In genomic region chr11:78078218-78079167, GRCh38 we compare ENCODE assay signal across 9 cellular contexts. TPM values are rescaled to one million over a fixed set of nuclear protein-coding genes. Genes with fewer than 3 reads are reported as not detected.
DNase-seq lines count a peak whose midpoint lies in the region; ATAC-seq and TF ChIP-seq lines count a peak whose summit lies in the region.
"Had no signal": no experiment of that assay in that cellular context is flagged by ENCODE, and none has a peak within 500 bp of the region (broad histone marks: within the 10 kb centered on the region; RNA-seq: fewer than 3 reads in every experiment).

No MANE protein-coding gene starts in this region.

- H3K27me3 Mint-ChIP-seq in activated B cell treated with CpG ODN at 0.5 μM for 24 hours = no peaks in the 10 kb centered on the region
- H3K27me3 Mint-ChIP-seq in stimulated activated naive CD8-positive, alpha-beta T cell treated with anti-CD3 and anti-CD28 coated beads, Interleukin-15, amount 100 ng/mL, for 72 hours = no peaks in the 10 kb centered on the region

- peak overlapping the region; percentile 93 for H3K4me3 Mint-ChIP-seq in activated B cell treated with CpG ODN at 0.5 μM for 24 hours
- H3K4me3 Mint-ChIP-seq in stimulated activated naive CD8-positive, alpha-beta T cell treated with anti-CD3 and anti-CD28 coated beads, Interleukin-15, amount 100 ng/mL, for 72 hours = peak overlapping the region; percentile 87

- no peaks in the 10 kb centered on the region for H3K9me3 Mint-ChIP-seq in activated B cell treated with CpG ODN at 0.5 μM for 24 hours
- H3K9me3 Mint-ChIP-seq in stimulated activated naive CD8-positive, alpha-beta T cell treated with anti-CD3 and anti-CD28 coated beads, Interleukin-15, amount 100 ng/mL, for 72 hours = peaks cover 0 to 7% of the 10 kb centered on the region in 2 donors

- intact Hi-C loops in activated B cell treated with CpG ODN at 0.5 μM for 24 hours (cut with micrococcal nuclease) = loop anchor here (1.0 to 10.0 kb wide), 5 partner anchors 60 to 496 kb away; partner anchors contain the start of genes ALG8, GAB2, KCTD21 and NARS2

- H3K27ac Mint-ChIP-seq in activated B cell treated with CpG ODN at 0.5 μM for 24 hours = peak overlapping the region; percentile 86
- peak overlapping the region; percentile 81 to 87 for H3K27ac Mint-ChIP-seq in stimulated activated naive CD8-positive, alpha-beta T cell treated with anti-CD3 and anti-CD28 coated beads, Interleukin-15, amount 100 ng/mL, for 72 hours

- peak; percentile 32 for DNase-seq in DMS79 treated with DMSO at 0.1 percent for 48 hours (lab: John Stamatoyannopoulos, UW)
- DNase-seq in DMS79 (lab: John Stamatoyannopoulos, UW) = no peak
- DNase-seq in activated B cell treated with CpG ODN at 0.5 μM for 24 hours = no peak
- no peak for DNase-seq in stimulated activated naive CD8-positive, alpha-beta T cell treated with anti-CD3 and anti-CD28 coated beads, Interleukin-15, amount 100 ng/mL, for 72 hours
- DNase-seq in HuH-7 (ENCODE audit: low spot score) = no peak

- no peaks in the 10 kb centered on the region for H3K9me3 ChIP-seq in iPS-18c (ENCODE audit: control insufficient read depth, insufficient read depth, low read length)

- CTCF ChIA-PET in activated B cell treated with CpG ODN at 0.5 μM for 24 hours (lab: Charles Lee) = interaction anchor here (0.7 to 2.3 kb wide), 4 partner anchors 32 to 486 kb away, joined by 3 to 6 read pairs (median 4); no protein-coding TSS in a partner anchor

- peaks cover 13% of the 10 kb centered on the region for H3K36me3 Mint-ChIP-seq in activated B cell treated with CpG ODN at 0.5 μM for 24 hours (ENCODE audit: low read depth)

- POLR2A ChIA-PET in activated B cell treated with CpG ODN at 0.5 μM for 24 hours (lab: Charles Lee) = interaction anchor here (0.6 to 2.0 kb wide), 6 partner anchors 27 to 496 kb away, joined by 3 to 17 read pairs (median 8); partner anchors contain the start of genes ALG8, INTS4, KCTD21 and NARS2

- ATAC-seq in activated B cell treated with CpG ODN at 0.5 μM for 24 hours (ENCODE audit: low read depth) (no peak), HG03095 (IDR thresholded peaks at IDR 0.05; ENCODE audit: unreplicated experiment) (no peak), HG03378 (IDR thresholded peaks at IDR 0.05; ENCODE audit: unreplicated experiment) (no peak)
- ATAC-seq in stimulated activated naive CD8-positive, alpha-beta T cell treated with anti-CD3 and anti-CD28 coated beads, Interleukin-15, amount 100 ng/mL, for 72 hours = no peak

- peaks cover 51% of the 10 kb centered on the region for H3K4me1 Mint-ChIP-seq in activated B cell treated with CpG ODN at 0.5 μM for 24 hours
- peaks cover 51% of the 10 kb centered on the region for H3K4me1 Mint-ChIP-seq in stimulated activated naive CD8-positive, alpha-beta T cell treated with anti-CD3 and anti-CD28 coated beads, Interleukin-15, amount 100 ng/mL, for 72 hours

- H3K4me3 ChIP-seq in iPS-18c (ENCODE audit: insufficient read depth, low read depth, low read length) = peak overlapping the region; percentile 96

- no peak for TF ChIP-seq CTCF in activated B cell treated with CpG ODN at 0.5 μM for 24 hours (IDR thresholded peaks at IDR 0.05)

RNA-seq across cellular contexts. Expression of gene NDUFC2, which starts 1.2 kb away (rescaled TPM):
- 83.5 and 88.4 TPM in 2 replicates for total RNA-seq in activated B cell treated with CpG ODN at 0.5 μM for 24 hours

RNA-seq across cellular contexts. Expression of gene THRSP, which starts 14.8 kb away (rescaled TPM):
- total RNA-seq in activated B cell treated with CpG ODN at 0.5 μM for 24 hours = not detected in 2 replicates
- total RNA-seq: T-helper 1 cell treated with Interleukin-12 subunit alpha and Interleukin-12 subunit beta and Interleukin-4 antibody, amounts not matched to agents 30 ng/mL and 1 ng/mL, for 36 hours had no signal

RNA-seq across cellular contexts. Expression of gene KCTD14, which starts 55.4 kb away (rescaled TPM):
- 0.20 and 0.22 TPM in 2 replicates for total RNA-seq in activated B cell treated with CpG ODN at 0.5 μM for 24 hours
